Comparison of ENCODE assay signal across 3 cellular contexts in genomic region chr7:34883855-34884254, GRCh38.
A peak's percentile ranks its signal among the peaks of the same experiment; 100 is the strongest.
DNase-seq lines count a peak whose midpoint lies in the region; ATAC-seq, FAIRE-seq and TF ChIP-seq lines count a peak whose summit lies in the region.
"Not testable (repeated sequence)": the region's sequence is repeated elsewhere in the genome, so short reads cannot be mapped to it uniquely, and the experiment has no call there.

No MANE protein-coding gene starts in this region.

- not testable (repeated sequence) for H3K9ac ChIP-seq in K562 (ENCODE audit: insufficient read depth in 1 of 2, low read depth in 2 of 2, low read length in 2 of 2); endodermal cell (ENCODE audit: extremely low read depth, low read length, poor library complexity, severe bottlenecking)

- not testable (repeated sequence) for H3K4me3 ChIP-seq in HEK293 (ENCODE audit: low read depth, low read length); K562
- peak overlapping the region; percentile 29 for H3K4me3 ChIP-seq in endodermal cell (ENCODE audit: low read length)

- not testable (repeated sequence) for H3K4me3 Mint-ChIP-seq in endodermal cell

- not testable (repeated sequence) for H3K36me3 ChIP-seq in HEK293 (ENCODE audit: control insufficient read depth in 2 of 2, insufficient read depth in 1 of 2, low read length in 2 of 2); K562 (ENCODE audit: control insufficient read depth, insufficient read depth, low read length); endodermal cell (ENCODE audit: control insufficient read depth, insufficient read depth, low read length)

- not testable (repeated sequence) for DNase-seq in K562 (ENCODE audit: extremely low read depth in 1 of 4, low spot score in 3 of 4); endodermal cell

- not testable (repeated sequence) for H3K27me3 ChIP-seq in K562 (ENCODE audit: control insufficient read depth in 2 of 2, insufficient read depth in 2 of 2, low read length in 2 of 2); endodermal cell (ENCODE audit: control insufficient read depth, insufficient read depth, low read length, poor library complexity, severe bottlenecking)

- H3K9me1 ChIP-seq in K562 (ENCODE audit: control insufficient read depth, insufficient read depth, low read length): not testable (repeated sequence)

- not testable (repeated sequence) for H3K4me2 ChIP-seq in K562 (ENCODE audit: insufficient read depth, low read length)

- in situ Hi-C loops in K562 (cut with MboI): not testable (repeated sequence)

- H2AFZ ChIP-seq in K562 (ENCODE audit: low read depth, low read length): not testable (repeated sequence)

- H3K4me1 ChIP-seq in HEK293 (ENCODE audit: control insufficient read depth, insufficient read depth, low read length); K562 (replicated peaks in 1 of 2; ENCODE audit: control insufficient read depth in 2 of 2, insufficient read depth in 2 of 2, low read length in 2 of 2); endodermal cell (ENCODE audit: control insufficient read depth, insufficient read depth, low read length): not testable (repeated sequence)

- POLR2A ChIA-PET in HEK293 (lab: Yijun Ruan, JAX); K562 (lab: Yijun Ruan, JAX): not testable (repeated sequence)

- not testable (repeated sequence) for H3K27me3 Mint-ChIP-seq in endodermal cell (ENCODE audit: insufficient read depth)

- not testable (repeated sequence) for H4K20me1 ChIP-seq in K562 (replicated peaks; ENCODE audit: control insufficient read depth, insufficient read depth, low read length)

- TF ChIP-seq CTCF in HEK293 (tag by site-specific recombination; IDR thresholded peaks at IDR 0.05); K562 (IDR thresholded peaks at IDR 0.05 in 2 of 3, conservative IDR thresholded peaks at IDR 0.05 in 1 of 3; ENCODE audit: insufficient read depth in 2 of 3, low read depth in 1 of 3, low read length in 3 of 3); endodermal cell (conservative IDR thresholded peaks at IDR 0.05): not testable (repeated sequence)

- H3K4me1 Mint-ChIP-seq in endodermal cell: peaks cover 12% of the 10 kb centered on the region

- H3K27ac Mint-ChIP-seq in endodermal cell: not testable (repeated sequence)

- CTCF ChIA-PET in HEK293 (lab: Yijun Ruan, JAX); K562 (lab: Yijun Ruan, JAX; ENCODE audit: low intra/inter-chr PET ratio): not testable (repeated sequence)

- BruUV-seq in K562 (replicated peaks; lab: Mats Ljungman, UMichigan): not testable (repeated sequence)

- H3K9me3 ChIP-seq in HEK293 (ENCODE audit: control insufficient read depth, insufficient read depth, low read depth, low read length); K562 (replicated peaks; ENCODE audit: control insufficient read depth, insufficient read depth, low read depth, low read length): not testable (repeated sequence)
- H3K9me3 ChIP-seq in endodermal cell (ENCODE audit: control insufficient read depth, low read length): peaks cover 31% of the 10 kb centered on the region

- not testable (repeated sequence) for FAIRE-seq in K562 (lab: Jason Lieb, UNC)

- not testable (repeated sequence) for TF ChIP-seq RAD21 in K562 (CRISPR knock-in tag; conservative IDR thresholded peaks at IDR 0.05 in 1 of 2, IDR thresholded peaks at IDR 0.05 in 1 of 2)

- TF ChIP-seq POLR2A in K562 (conservative IDR thresholded peaks at IDR 0.05): not testable (repeated sequence)

- H3K79me2 ChIP-seq in K562 (ENCODE audit: control insufficient read depth, insufficient read depth, low read length): not testable (repeated sequence)

- not testable (repeated sequence) for H3K36me3 Mint-ChIP-seq in endodermal cell (ENCODE audit: low read depth)

- intact Hi-C loops in K562 (cut with micrococcal nuclease): not testable (repeated sequence)

- ATAC-seq in K562: not testable (repeated sequence)

- TF ChIP-seq EP300 in K562 (IDR thresholded peaks at IDR 0.05; ENCODE audit: low read length): not testable (repeated sequence)

- 0% methylated on average over 1 of the region's 1 CpG for WGBS in K562 (ENCODE audit: insufficient coverage, low coverage, missing lambda C conversion rate)
- 88 to 93% methylated on average over 1 of the region's 1 CpG for WGBS in endodermal cell (ENCODE audit: insufficient coverage in 1 of 2, insufficient read length in 1 of 2), 2 experiments

- not testable (repeated sequence) for H3K27ac ChIP-seq in HEK293 (ENCODE audit: extremely low read depth, low read depth, low read length); K562 (ENCODE audit: extremely low read depth, low read depth, low read length); endodermal cell (ENCODE audit: low read depth, low read length)

- H3K9me3 Mint-ChIP-seq in endodermal cell: peaks cover 31% of the 10 kb centered on the region

TF ChIP-seq in HEK293, 187 proteins besides CTCF, POLR2A, EP300 and RAD21:
- TF ChIP-seq ZNF707 (tag by site-specific recombination; IDR thresholded peaks at IDR 0.05): peak; percentile 89

TF ChIP-seq in K562, 482 proteins besides CTCF, POLR2A, EP300 and RAD21:
- TF ChIP-seq ZNF707 (CRISPR knock-in tag; conservative IDR thresholded peaks at IDR 0.05) (peak; percentile 96), TRIM28 (IDR thresholded peaks at IDR 0.05) (0 out of 2 replicates have a peak, but pooled peaks have one; percentile 30)
